10 cellular contexts compared by ENCODE assay signal in genomic region chr1:160046494-160047115, GRCh38. TPM values are rescaled to one million over a fixed set of nuclear protein-coding genes. Genes with fewer than 3 reads are reported as not detected.
A peak's percentile ranks its signal among the peaks of the same experiment; 100 is the strongest.
DNase-seq lines count a peak whose midpoint lies in the region; ATAC-seq, FAIRE-seq and TF ChIP-seq lines count a peak whose summit lies in the region.
"Had no signal": no experiment of that assay in that cellular context is flagged by ENCODE, and none has a peak within 500 bp of the region (broad histone marks: within the 10 kb centered on the region; RNA-seq: fewer than 3 reads in every experiment).

No MANE protein-coding gene starts in this region.

- H3K9me3 ChIP-seq in muscle layer of colon (ENCODE audit: low read length), result no peaks in the 10 kb centered on the region

- peak overlapping the region; percentile 19 for H3K9ac ChIP-seq in muscle layer of colon (ENCODE audit: low read length)

- H3K4me1 ChIP-seq in muscle layer of colon (ENCODE audit: insufficient read depth, low read length), result peaks cover 16% of the 10 kb centered on the region

- H3K27ac ChIP-seq in muscle layer of colon (ENCODE audit: low read depth, low read length), result no peak overlapping the region

- peak; percentile 35 for DNase-seq in NCI-H1436 (lab: John Stamatoyannopoulos, UW)
- no peak for DNase-seq in NCI-H1436 treated with DMSO at 0.1 percent for 48 hours (lab: John Stamatoyannopoulos, UW)
- DNase-seq in H54 (ENCODE audit: insufficient read length, low spot score), result peak; percentile 64
- DNase-seq in NCI-H2171 (lab: John Stamatoyannopoulos, UW), result peak; percentile 7
- peak; percentile 67 for DNase-seq in activated CD8-positive, alpha-beta memory T cell treated with anti-CD3 and anti-CD28 coated beads for 24 hours
- peak; percentile 75 for DNase-seq in urothelium cell line (ENCODE audit: low spot score)

- peak overlapping the region in 1 of 2 donors; percentile 46 for H3K4me3 ChIP-seq in muscle layer of colon (ENCODE audit: low read depth in 1 of 2, low read length in 2 of 2)

- no peaks in the 10 kb centered on the region for H3K27me3 ChIP-seq in muscle layer of colon (ENCODE audit: control insufficient read depth in 1 of 2, insufficient read depth in 2 of 2, low read length in 2 of 2)

- TF ChIP-seq POLR2A in H54 (IDR thresholded peaks at IDR 0.05; ENCODE audit: low read depth, low read length), result no peak

- ATAC-seq in esophagus mucosa, result peak; percentile 69

- no peak for FAIRE-seq in H54 (lab: Jason Lieb, UNC)
- no peak for FAIRE-seq in urothelium cell line (lab: Jason Lieb, UNC)
- FAIRE-seq: G401.6 had no signal

- no peaks in the 10 kb centered on the region for H3K36me3 ChIP-seq in muscle layer of colon (ENCODE audit: insufficient read depth, low read length)

RNA-seq across cellular contexts. Expression of gene PIGM, which starts 14.8 kb away (rescaled TPM):
- 3.3 TPM for total RNA-seq in esophagus mucosa

RNA-seq across cellular contexts. Expression of gene KCNJ10, which starts 23.4 kb away (rescaled TPM):
- not detected for total RNA-seq in esophagus mucosa
- total RNA-seq: glomerular endothelial cell had no signal

RNA-seq across cellular contexts. Expression of gene KCNJ9, which starts 34.7 kb away (rescaled TPM):
- total RNA-seq in esophagus mucosa, result not detected
- total RNA-seq: glomerular endothelial cell had no signal

RNA-seq across cellular contexts. Expression of gene IGSF8, which starts 51.8 kb away (rescaled TPM):
- total RNA-seq in esophagus mucosa, result 13.7 TPM
